ENCODE assay signal across 1 cellular context in the genomic region with DNA sequence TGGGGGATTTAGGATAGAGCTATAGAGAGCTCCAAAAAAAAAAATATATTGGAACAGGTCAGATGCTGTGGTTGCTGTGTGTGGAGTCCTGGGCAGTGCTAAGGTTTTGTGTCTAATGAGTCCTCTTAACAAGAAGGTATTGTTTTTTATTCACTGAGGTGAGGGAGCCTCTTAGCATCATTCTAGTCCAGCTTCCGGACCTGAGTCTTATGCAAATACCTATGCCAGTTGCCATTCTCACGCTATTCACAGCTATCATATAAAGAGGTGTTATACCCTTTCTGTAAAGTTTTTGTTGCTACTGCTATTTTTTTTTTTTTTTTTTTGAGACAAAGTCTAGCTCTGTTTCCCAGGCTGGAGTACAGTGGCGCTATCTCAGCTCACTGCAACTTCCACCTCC.
TF ChIP-seq lines count a peak whose summit lies in the region.

No MANE protein-coding gene starts in this region.

TF ChIP-seq in HCT116, 20 proteins besides CTCF, POLR2A, EP300 and RAD21 (continued from another document):
- TF ChIP-seq REST (IDR thresholded peaks at IDR 0.05; ENCODE audit: low read depth) (no peak), EGR1 (IDR thresholded peaks at IDR 0.05; ENCODE audit: low read depth) (no peak), JUND (IDR thresholded peaks at IDR 0.05) (no peak), POLR2AphosphoS5 (IDR thresholded peaks at IDR 0.05; ENCODE audit: low read depth, low read length) (no peak), FOSL1 (IDR thresholded peaks at IDR 0.05; ENCODE audit: low read depth) (no peak), TCF7L2 (IDR thresholded peaks at IDR 0.05; ENCODE audit: borderline replicate concordance, extremely low read depth, insufficient read depth, insufficient read length) (no peak), SRF (IDR thresholded peaks at IDR 0.05; ENCODE audit: low read depth) (no peak), ZFX (IDR thresholded peaks at IDR 0.05) (no peak), EZH2 (IDR thresholded peaks at IDR 0.05) (no peak), EZH2phosphoT487 (IDR thresholded peaks at IDR 0.05; ENCODE audit: borderline replicate concordance) (no peak)
